Comparison of ENCODE assay signal across 2 cellular contexts in genomic region chr5:5467737-5468136, GRCh38.
TF ChIP-seq lines count a peak whose summit lies in the region.

No MANE protein-coding gene starts in this region.

TF ChIP-seq in SK-N-SH, 30 proteins besides CTCF, POLR2A, EP300 and RAD21:
- no peak for TF ChIP-seq USF2 (IDR thresholded peaks at IDR 0.05; ENCODE audit: borderline replicate concordance, low read depth, low read length)
- peak; percentile 34; the same call in 1 of the 2 replicates for TF ChIP-seq TCF12 (IDR thresholded peaks at IDR 0.05)

TF ChIP-seq in SK-N-SH treated with all-trans-retinoic acid at 6 μM for 48 hours, 23 proteins besides CTCF, POLR2A, EP300 and RAD21 (continued from another document):
- TF ChIP-seq CREB5 (CRISPR knock-in tag; IDR thresholded peaks at IDR 0.05; ENCODE audit: low read depth) (no peak), ESRRG (CRISPR knock-in tag; IDR thresholded peaks at IDR 0.05) (no peak), ARNTL (CRISPR knock-in tag; IDR thresholded peaks at IDR 0.05; ENCODE audit: borderline replicate concordance, low read depth) (no peak), BACH2 (CRISPR knock-in tag; IDR thresholded peaks at IDR 0.05; ENCODE audit: borderline replicate concordance) (no peak), SNAI2 (CRISPR knock-in tag; IDR thresholded peaks at IDR 0.05) (no peak), GLIS3 (CRISPR knock-in tag; IDR thresholded peaks at IDR 0.05) (no peak), PPARA (CRISPR knock-in tag; IDR thresholded peaks at IDR 0.05; ENCODE audit: borderline replicate concordance) (no peak), PATZ1 (CRISPR knock-in tag; IDR thresholded peaks at IDR 0.05; ENCODE audit: borderline replicate concordance) (no peak), ZFP3 (CRISPR knock-in tag; IDR thresholded peaks at IDR 0.05) (no peak), TOX (CRISPR knock-in tag; IDR thresholded peaks at IDR 0.05; ENCODE audit: borderline replicate concordance) (no peak)
